ENCODE assay signal across 17 cellular contexts in genomic region chr7:135971366-135971725, GRCh38. TPM values are rescaled to one million over a fixed set of nuclear protein-coding genes. Genes with fewer than 3 reads are reported as not detected.
DNase-seq lines count a peak whose midpoint lies in the region; ATAC-seq and TF ChIP-seq lines count a peak whose summit lies in the region.
"Had no signal": no experiment of that assay in that cellular context is flagged by ENCODE, and none has a peak within 500 bp of the region (broad histone marks: within the 10 kb centered on the region; RNA-seq: fewer than 3 reads in every experiment).

No MANE protein-coding gene starts in this region.

- DNase-seq in inferior parietal cortex (ENCODE audit: extremely low spot score) = no peak
- no peak for DNase-seq in G401 (ENCODE audit: low spot score)
- no peak for DNase-seq in D341Med (ENCODE audit: low spot score)
- no peak for DNase-seq in uterus
- DNase-seq: activated CD4-positive, alpha-beta T cell treated with anti-CD3 and anti-CD28 coated beads, Interleukin-2, amount 50 U/mL, for 48 hours; activated gamma-delta T cell treated with Interleukin-2 at 50 U/mL for 16 hours; caudate nucleus; COR-L47; NCI-H1417 treated with DMSO at 0.1 percent for 48 hours; NCI-H774; stimulated activated CD4-positive, alpha-beta T cell treated with anti-CD3 and anti-CD28 coated beads, Interleukin-2, amount 100 ng/mL, for 24 hours; T-cell had no signal

- no peak overlapping the region for H3K4me3 Mint-ChIP-seq in dendritic cell treated with granulocyte-macrophage colony-stimulating factor and Interleukin-4, amounts not matched to agents 40 ng/mL and 50 ng/mL, for 4 days
- H3K4me3 Mint-ChIP-seq: stimulated activated naive CD8-positive, alpha-beta T cell treated with anti-CD3 and anti-CD28 coated beads, Interleukin-15, Interleukin-2, amounts not matched to agents 100 ng/mL and 50 ng/mL, for 24 hours had no signal

- H3K27ac Mint-ChIP-seq in dendritic cell treated with granulocyte-macrophage colony-stimulating factor and Interleukin-4, amounts not matched to agents 40 ng/mL and 50 ng/mL, for 4 days = peak overlapping the region; percentile 63
- H3K27ac Mint-ChIP-seq: T-cell had no signal

- ATAC-seq in GM18511 (IDR thresholded peaks at IDR 0.05; ENCODE audit: unreplicated experiment) = peak; percentile 18
- peak; percentile 11 for ATAC-seq in GM21723 (IDR thresholded peaks at IDR 0.05; ENCODE audit: unreplicated experiment)
- peak; percentile 14 for ATAC-seq in HG03460 (IDR thresholded peaks at IDR 0.05; ENCODE audit: unreplicated experiment)

- no peak for TF ChIP-seq POLR2A in uterus (IDR thresholded peaks at IDR 0.05)

- intact Hi-C loops in dendritic cell treated with granulocyte-macrophage colony-stimulating factor and Interleukin-4, amounts not matched to agents 40 ng/mL and 50 ng/mL, for 4 days (cut with micrococcal nuclease) = no loop called here
- intact Hi-C loops in uterus (cut with DNase I; ENCODE audit: low total_unique reads) = loop anchor here (10.0 kb wide), 1 partner anchor 307 kb away; the partner anchor contains the start of gene STMP1

- no peak overlapping the region for H3K4me3 ChIP-seq in uterus

- no peaks in the 10 kb centered on the region for H3K9me3 Mint-ChIP-seq in dendritic cell treated with granulocyte-macrophage colony-stimulating factor and Interleukin-4, amounts not matched to agents 40 ng/mL and 50 ng/mL, for 4 days
- H3K9me3 Mint-ChIP-seq: T-cell had no signal

- no peaks in the 10 kb centered on the region for H3K9me3 ChIP-seq in uterus

- H3K36me3 ChIP-seq in uterus = no peaks in the 10 kb centered on the region

- TF ChIP-seq CTCF in uterus (IDR thresholded peaks at IDR 0.05) = no peak

- H3K27me3 ChIP-seq in uterus = no peaks in the 10 kb centered on the region

- H3K27me3 Mint-ChIP-seq in dendritic cell treated with granulocyte-macrophage colony-stimulating factor and Interleukin-4, amounts not matched to agents 40 ng/mL and 50 ng/mL, for 4 days = no peaks in the 10 kb centered on the region
- H3K27me3 Mint-ChIP-seq: stimulated activated naive CD8-positive, alpha-beta T cell treated with anti-CD3 and anti-CD28 coated beads, Interleukin-15, Interleukin-2, amounts not matched to agents 100 ng/mL and 50 ng/mL, for 24 hours; T-cell had no signal

- peaks cover 42% of the 10 kb centered on the region for H3K36me3 Mint-ChIP-seq in dendritic cell treated with granulocyte-macrophage colony-stimulating factor and Interleukin-4, amounts not matched to agents 40 ng/mL and 50 ng/mL, for 4 days (ENCODE audit: low read depth)

- H3K4me1 ChIP-seq in uterus = no peaks in the 10 kb centered on the region

- peaks cover 69% of the 10 kb centered on the region for H3K4me1 Mint-ChIP-seq in dendritic cell treated with granulocyte-macrophage colony-stimulating factor and Interleukin-4, amounts not matched to agents 40 ng/mL and 50 ng/mL, for 4 days (ENCODE audit: low read depth)

- in situ Hi-C loops in G401 (cut with HindIII; ENCODE audit: low sequenced_read_pairs) = no loop called here

- no peak overlapping the region for H3K27ac ChIP-seq in uterus

RNA-seq across cellular contexts. Expression of gene MTPN, which starts 5.8 kb away (rescaled TPM):
- 80.6 and 115 TPM in 2 replicates for total RNA-seq in G401 (2014; rRNA removed; shearing (Covaris generic))
- 100 to 1,000 TPM in 1 of 4 donors, 10 to 100 TPM in 3; 53.8 to 125 (median 76.8) TPM for total RNA-seq in uterus
